In the genomic region with DNA sequence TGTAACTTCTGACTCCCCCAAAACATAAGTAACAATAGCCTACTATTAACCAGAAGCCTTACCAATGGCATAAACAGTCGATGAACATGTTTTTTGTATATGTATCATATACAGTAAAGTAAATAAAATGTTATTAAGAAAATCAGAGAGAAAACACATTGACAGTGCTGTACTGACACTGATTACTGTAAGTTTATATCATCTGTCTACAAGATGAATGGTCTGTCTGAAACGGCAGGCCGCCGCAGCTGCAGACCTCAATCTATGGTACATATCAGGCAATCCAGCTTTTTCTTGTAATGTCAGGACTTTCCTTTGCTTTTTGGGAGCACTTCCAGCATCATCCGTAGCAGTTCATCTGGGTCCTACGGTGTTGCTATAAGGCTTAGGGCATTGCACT, we compare ENCODE assay signal across 30 cellular contexts.
"Had no signal": no experiment of that assay in that cellular context is flagged by ENCODE, and none has a peak within 500 bp of the region (broad histone marks: within the 10 kb centered on the region; RNA-seq: fewer than 3 reads in every experiment).

No MANE protein-coding gene starts in this region.

- ATAC-seq: naive thymus-derived CD8-positive, alpha-beta T cell; natural killer cell treated with Interleukin-12 subunit alpha and Interleukin-12 subunit beta and Interleukin-15 and Interleukin-18, amount 100 ng/mL, for 72 hours; pancreas; psoas muscle; right cardiac atrium; right lobe of liver; stimulated activated memory B cell treated with anti-CD40 and anti-IgM and Interleukin-4, amounts not matched to agents 10 μg/mL and 1 μg/mL and 100 μg/mL, for 72 hours; stimulated activated naive CD8-positive, alpha-beta T cell treated with anti-CD3 and anti-CD28 coated beads, Interleukin-15, amount 100 ng/mL, for 72 hours; stimulated activated naive CD8-positive, alpha-beta T cell treated with anti-CD3 and anti-CD28 coated beads, Interleukin-15, Interleukin-2, amounts not matched to agents 100 U/mL and 50 U/mL, for 24 hours; upper lobe of right lung had no signal

- H3K4me3 ChIP-seq: pancreas, psoas muscle, right lobe of liver, sigmoid colon, suprapubic skin, testis, tibial artery, transverse colon, upper lobe of right lung, uterus had no signal

- H3K4me1 ChIP-seq: pancreas, psoas muscle, sigmoid colon, suprapubic skin, tibial artery, transverse colon, upper lobe of right lung, uterus had no signal

- H3K27ac ChIP-seq: neutrophil, pancreas, psoas muscle, right lobe of liver, sigmoid colon, suprapubic skin, testis, tibial artery, transverse colon, upper lobe of right lung, uterus had no signal

- H3K4me3 Mint-ChIP-seq: naive thymus-derived CD8-positive, alpha-beta T cell; natural killer cell treated with Interleukin-12 subunit alpha and Interleukin-12 subunit beta and Interleukin-15 and Interleukin-18, amount 100 ng/mL, for 72 hours; nephron progenitor cell; neural crest cell; stimulated activated memory B cell treated with anti-CD40 and anti-IgM and Interleukin-4, amounts not matched to agents 10 μg/mL and 1 μg/mL and 100 μg/mL, for 72 hours; stimulated activated naive CD8-positive, alpha-beta T cell treated with anti-CD3 and anti-CD28 coated beads, Interleukin-15, amount 100 ng/mL, for 72 hours; type B pancreatic cell had no signal

- H3K27me3 ChIP-seq: neutrophil, pancreas, right lobe of liver, sigmoid colon, suprapubic skin, testis, upper lobe of right lung, uterus had no signal

- H3K9me3 Mint-ChIP-seq: naive thymus-derived CD8-positive, alpha-beta T cell; natural killer cell treated with Interleukin-12 subunit alpha and Interleukin-12 subunit beta and Interleukin-15 and Interleukin-18, amount 100 ng/mL, for 72 hours; neural crest cell; stimulated activated memory B cell treated with anti-CD40 and anti-IgM and Interleukin-4, amounts not matched to agents 10 μg/mL and 1 μg/mL and 100 μg/mL, for 72 hours; stimulated activated naive CD8-positive, alpha-beta T cell treated with anti-CD3 and anti-CD28 coated beads, Interleukin-15, amount 100 ng/mL, for 72 hours; type B pancreatic cell had no signal

- H3K9me3 ChIP-seq: neutrophil, pancreas, psoas muscle, right lobe of liver, sigmoid colon, suprapubic skin, testis, tibial artery, transverse colon, upper lobe of right lung, uterus had no signal

- H3K36me3 ChIP-seq: pancreas, right lobe of liver, sigmoid colon, suprapubic skin, tibial artery, transverse colon, upper lobe of right lung, uterus had no signal

- DNase-seq: naive thymus-derived CD8-positive, alpha-beta T cell; nephron progenitor cell; nucleus accumbens; psoas muscle; right cardiac atrium; sigmoid colon; small intestine; stimulated activated CD4-positive, alpha-beta T cell treated with anti-CD3 and anti-CD28 coated beads, Interleukin-12 subunit alpha, Interleukin-12 subunit beta, amount 100 ng/mL, for 4 hours; stimulated activated CD4-positive, alpha-beta T cell treated with anti-CD3 and anti-CD28 coated beads, Interleukin-1b, Interleukin-23, amount 100 ng/mL, for 48 hours; stimulated activated CD4-positive, alpha-beta T cell treated with anti-CD3 and anti-CD28 coated beads, Interleukin-4, amount 100 ng/mL, for 1 hour; stimulated activated CD4-positive, alpha-beta T cell treated with anti-CD3 and anti-CD28 coated beads, Interleukin-4, amount 100 ng/mL, for 4 hours; stimulated activated CD8-positive, alpha-beta memory T cell treated with anti-CD3 and anti-CD28 coated beads, Interleukin-4, amount 100 ng/mL, for 48 hours; stimulated activated naive CD4-positive, alpha-beta T cell; stimulated activated naive CD8-positive, alpha-beta T cell treated with anti-CD3 and anti-CD28 coated beads, Interleukin-15, amount 100 ng/mL, for 72 hours; stimulated activated naive CD8-positive, alpha-beta T cell treated with anti-CD3 and anti-CD28 coated beads, Interleukin-15, Interleukin-2, amounts not matched to agents 100 U/mL and 50 U/mL, for 24 hours; substantia nigra; testis; tibial artery; transverse colon; upper lobe of right lung; uterus had no signal

- H3K27me3 Mint-ChIP-seq: naive thymus-derived CD8-positive, alpha-beta T cell; natural killer cell treated with Interleukin-12 subunit alpha and Interleukin-12 subunit beta and Interleukin-15 and Interleukin-18, amount 100 ng/mL, for 72 hours; progenitor cell of endocrine pancreas; stimulated activated memory B cell treated with anti-CD40 and anti-IgM and Interleukin-4, amounts not matched to agents 10 μg/mL and 1 μg/mL and 100 μg/mL, for 72 hours; stimulated activated naive CD8-positive, alpha-beta T cell treated with anti-CD3 and anti-CD28 coated beads, Interleukin-15, amount 100 ng/mL, for 72 hours; type B pancreatic cell had no signal

- H3K36me3 Mint-ChIP-seq: natural killer cell treated with Interleukin-12 subunit alpha and Interleukin-12 subunit beta and Interleukin-15 and Interleukin-18, amount 100 ng/mL, for 72 hours; stimulated activated memory B cell treated with anti-CD40 and anti-IgM and Interleukin-4, amounts not matched to agents 10 μg/mL and 1 μg/mL and 100 μg/mL, for 72 hours; type B pancreatic cell had no signal

- FAIRE-seq: pancreas, small intestine had no signal

- H3K4me1 Mint-ChIP-seq: stimulated activated memory B cell treated with anti-CD40 and anti-IgM and Interleukin-4, amounts not matched to agents 10 μg/mL and 1 μg/mL and 100 μg/mL, for 72 hours had no signal

- H3K27ac Mint-ChIP-seq: natural killer cell treated with Interleukin-12 subunit alpha and Interleukin-12 subunit beta and Interleukin-15 and Interleukin-18, amount 100 ng/mL, for 72 hours; nephron progenitor cell; progenitor cell of endocrine pancreas; stimulated activated memory B cell treated with anti-CD40 and anti-IgM and Interleukin-4, amounts not matched to agents 10 μg/mL and 1 μg/mL and 100 μg/mL, for 72 hours; stimulated activated naive CD8-positive, alpha-beta T cell treated with anti-CD3 and anti-CD28 coated beads, Interleukin-15, amount 100 ng/mL, for 72 hours; type B pancreatic cell had no signal
